1 cellular context compared by ENCODE assay signal in the genomic region with DNA sequence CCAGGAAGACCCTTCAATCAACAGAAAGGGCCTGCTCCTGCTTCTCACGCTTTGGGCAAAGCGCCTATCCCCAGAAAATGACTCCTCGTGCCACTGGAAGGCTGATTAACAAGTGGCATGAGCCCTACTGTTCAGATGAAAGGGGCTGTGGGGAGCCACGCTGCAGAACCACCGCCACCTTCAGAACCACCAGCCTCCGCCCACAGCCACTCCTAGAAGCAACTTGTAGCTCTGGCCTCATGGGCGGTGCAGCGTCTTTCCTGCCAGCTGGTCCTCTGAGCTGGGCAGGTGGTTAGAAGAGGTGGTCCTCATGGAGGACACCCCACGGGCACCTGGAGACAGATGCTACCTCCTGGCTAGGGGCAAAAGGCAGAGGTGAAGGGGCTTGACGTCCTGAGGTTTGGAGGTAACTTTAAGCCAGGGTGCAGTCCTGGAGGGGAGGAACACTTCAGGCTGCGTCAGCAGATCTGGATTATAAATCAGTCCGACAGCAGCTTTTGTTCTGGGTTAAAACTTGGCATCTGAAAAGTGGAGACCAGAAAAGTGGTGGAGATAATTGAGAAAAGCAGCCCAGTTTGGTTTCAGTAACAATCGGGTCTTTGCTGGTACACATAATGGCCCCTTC.
TF ChIP-seq lines count a peak whose summit lies in the region.

No MANE protein-coding gene starts in this region.

TF ChIP-seq in HepG2, 621 proteins besides CTCF, POLR2A, EP300 and RAD21 (continued from another document):
- 0 out of 2 replicates have a peak, but pooled peaks have one; percentile 2 for TF ChIP-seq ZBTB44 (CRISPR knock-in tag; IDR thresholded peaks at IDR 0.05)
- TF ChIP-seq SP2 (CRISPR knock-in tag; IDR thresholded peaks at IDR 0.05): no peak
- TF ChIP-seq ZSCAN22 (CRISPR knock-in tag; IDR thresholded peaks at IDR 0.05): peak; percentile 74; the same call in 1 of the 2 replicates
- TF ChIP-seq MAFF (IDR thresholded peaks at IDR 0.05; ENCODE audit: low read depth, low read length): peak; percentile 62; the same call in 1 of the 2 replicates
- no peak for TF ChIP-seq SMC3 (IDR thresholded peaks at IDR 0.05; ENCODE audit: low read length)
- 0 out of 2 replicates have a peak, but pooled peaks have one; percentile 36 for TF ChIP-seq MAFG (CRISPR knock-in tag; IDR thresholded peaks at IDR 0.05)
- TF ChIP-seq HIVEP1 (CRISPR knock-in tag; IDR thresholded peaks at IDR 0.05): peak; percentile 63; the same call in 1 of the 2 replicates
- TF ChIP-seq ZNF615 (CRISPR knock-in tag; IDR thresholded peaks at IDR 0.05; ENCODE audit: borderline replicate concordance): no peak
- peak; percentile 43; the same call in 1 of the 2 replicates for TF ChIP-seq ZNF768 (CRISPR knock-in tag; IDR thresholded peaks at IDR 0.05)
- no peak for TF ChIP-seq MTERF4 (CRISPR knock-in tag; IDR thresholded peaks at IDR 0.05)
- no peak for TF ChIP-seq REXO4 (CRISPR knock-in tag; IDR thresholded peaks at IDR 0.05; ENCODE audit: borderline replicate concordance)
- 0 out of 2 replicates have a peak, but pooled peaks have one; percentile 7 for TF ChIP-seq KDM5B (CRISPR knock-in tag; IDR thresholded peaks at IDR 0.05; ENCODE audit: borderline replicate concordance)
- no peak for TF ChIP-seq POGZ (CRISPR knock-in tag; IDR thresholded peaks at IDR 0.05)
- TF ChIP-seq ZNF839 (CRISPR knock-in tag; IDR thresholded peaks at IDR 0.05; ENCODE audit: borderline replicate concordance): no peak
- TF ChIP-seq, protein P1, sequence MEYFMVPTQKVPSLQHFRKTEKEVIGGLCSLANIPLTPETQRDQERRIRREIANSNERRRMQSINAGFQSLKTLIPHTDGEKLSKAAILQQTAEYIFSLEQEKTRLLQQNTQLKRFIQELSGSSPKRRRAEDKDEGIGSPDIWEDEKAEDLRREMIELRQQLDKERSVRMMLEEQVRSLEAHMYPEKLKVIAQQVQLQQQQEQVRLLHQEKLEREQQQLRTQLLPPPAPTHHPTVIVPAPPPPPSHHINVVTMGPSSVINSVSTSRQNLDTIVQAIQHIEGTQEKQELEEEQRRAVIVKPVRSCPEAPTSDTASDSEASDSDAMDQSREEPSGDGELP (IDR thresholded peaks at IDR 0.05; ENCODE audit: borderline replicate concordance, low read depth): peak; percentile 39; the same call in 1 of the 2 replicates
- no peak for TF ChIP-seq THAP11 (CRISPR knock-in tag; IDR thresholded peaks at IDR 0.05)
- 0 out of 2 replicates have a peak, but pooled peaks have one; percentile 34 for TF ChIP-seq ZNF576 (CRISPR knock-in tag; IDR thresholded peaks at IDR 0.05)
- TF ChIP-seq SMAD3 (CRISPR knock-in tag; IDR thresholded peaks at IDR 0.05): no peak
- no peak for TF ChIP-seq CENPX (CRISPR knock-in tag; IDR thresholded peaks at IDR 0.05)
- no peak for TF ChIP-seq ZNF530 (CRISPR knock-in tag; IDR thresholded peaks at IDR 0.05; ENCODE audit: low read depth)
- no peak for TF ChIP-seq RFX1 (IDR thresholded peaks at IDR 0.05)
- no peak for TF ChIP-seq DPF2 (CRISPR knock-in tag; IDR thresholded peaks at IDR 0.05; ENCODE audit: borderline replicate concordance, low read depth)
- TF ChIP-seq EHMT2 (IDR thresholded peaks at IDR 0.05; ENCODE audit: borderline replicate concordance, low read depth, low read length): no peak
- 0 out of 2 replicates have a peak, but pooled peaks have one; percentile 9 for TF ChIP-seq ZNF710 (CRISPR knock-in tag; IDR thresholded peaks at IDR 0.05; ENCODE audit: borderline replicate concordance)
- TF ChIP-seq ZNF709 (CRISPR knock-in tag; IDR thresholded peaks at IDR 0.05): no peak
- TF ChIP-seq DMAP1 (CRISPR knock-in tag; IDR thresholded peaks at IDR 0.05): no peak
- TF ChIP-seq CREM (IDR thresholded peaks at IDR 0.05): no peak
- no peak for TF ChIP-seq CREM (CRISPR knock-in tag; IDR thresholded peaks at IDR 0.05)
- no peak for TF ChIP-seq MXD4 (CRISPR knock-in tag; IDR thresholded peaks at IDR 0.05)
- TF ChIP-seq, protein P2, sequence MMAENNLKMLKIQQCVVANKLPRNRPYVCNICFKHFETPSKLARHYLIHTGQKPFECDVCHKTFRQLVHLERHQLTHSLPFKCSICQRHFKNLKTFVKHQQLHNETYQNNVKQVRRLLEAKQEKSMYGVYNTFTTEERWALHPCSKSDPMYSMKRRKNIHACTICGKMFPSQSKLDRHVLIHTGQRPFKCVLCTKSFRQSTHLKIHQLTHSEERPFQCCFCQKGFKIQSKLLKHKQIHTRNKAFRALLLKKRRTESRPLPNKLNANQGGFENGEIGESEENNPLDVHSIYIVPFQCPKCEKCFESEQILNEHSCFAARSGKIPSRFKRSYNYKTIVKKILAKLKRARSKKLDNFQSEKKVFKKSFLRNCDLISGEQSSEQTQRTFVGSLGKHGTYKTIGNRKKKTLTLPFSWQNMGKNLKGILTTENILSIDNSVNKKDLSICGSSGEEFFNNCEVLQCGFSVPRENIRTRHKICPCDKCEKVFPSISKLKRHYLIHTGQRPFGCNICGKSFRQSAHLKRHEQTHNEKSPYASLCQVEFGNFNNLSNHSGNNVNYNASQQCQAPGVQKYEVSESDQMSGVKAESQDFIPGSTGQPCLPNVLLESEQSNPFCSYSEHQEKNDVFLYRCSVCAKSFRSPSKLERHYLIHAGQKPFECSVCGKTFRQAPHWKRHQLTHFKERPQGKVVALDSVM (CRISPR knock-in tag; IDR thresholded peaks at IDR 0.05): no peak
- peak; percentile 82 for TF ChIP-seq ZNF280B (CRISPR knock-in tag; IDR thresholded peaks at IDR 0.05; ENCODE audit: borderline replicate concordance)
- peak; percentile 53; the same call in 1 of the 2 replicates for TF ChIP-seq ZNF501 (CRISPR knock-in tag; IDR thresholded peaks at IDR 0.05)
- TF ChIP-seq ZC3H13 (CRISPR knock-in tag; IDR thresholded peaks at IDR 0.05): no peak
- TF ChIP-seq ZNF253 (CRISPR knock-in tag; IDR thresholded peaks at IDR 0.05; ENCODE audit: borderline replicate concordance): no peak
- TF ChIP-seq KDM6A (CRISPR knock-in tag; IDR thresholded peaks at IDR 0.05; ENCODE audit: low read depth): no peak
- 0 out of 2 replicates have a peak, but pooled peaks have one; percentile 6 for TF ChIP-seq PHF8 (CRISPR knock-in tag; IDR thresholded peaks at IDR 0.05)
- TF ChIP-seq IKZF4 (CRISPR knock-in tag; IDR thresholded peaks at IDR 0.05; ENCODE audit: borderline replicate concordance, low read depth, not compliant biosample characterization): no peak
- no peak for TF ChIP-seq BORCS8-MEF2B (CRISPR knock-in tag; IDR thresholded peaks at IDR 0.05)
- TF ChIP-seq ZNF260 (CRISPR knock-in tag; IDR thresholded peaks at IDR 0.05; ENCODE audit: borderline replicate concordance, low read depth): no peak
- TF ChIP-seq SP4 (CRISPR knock-in tag; IDR thresholded peaks at IDR 0.05): no peak
- TF ChIP-seq ZNF687 (CRISPR knock-in tag; IDR thresholded peaks at IDR 0.05): peak; percentile 40; the same call in 1 of the 2 replicates
- TF ChIP-seq FOSL2 (CRISPR knock-in tag; IDR thresholded peaks at IDR 0.05): 0 out of 2 replicates have a peak, but pooled peaks have one; percentile 1
- no peak for TF ChIP-seq TOE1 (CRISPR knock-in tag; IDR thresholded peaks at IDR 0.05)
- TF ChIP-seq ZBTB38 (CRISPR knock-in tag; IDR thresholded peaks at IDR 0.05): 0 out of 2 replicates have a peak, but pooled peaks have one; percentile 21
